ENCODE assay signal across 6 cellular contexts in the genomic region with DNA sequence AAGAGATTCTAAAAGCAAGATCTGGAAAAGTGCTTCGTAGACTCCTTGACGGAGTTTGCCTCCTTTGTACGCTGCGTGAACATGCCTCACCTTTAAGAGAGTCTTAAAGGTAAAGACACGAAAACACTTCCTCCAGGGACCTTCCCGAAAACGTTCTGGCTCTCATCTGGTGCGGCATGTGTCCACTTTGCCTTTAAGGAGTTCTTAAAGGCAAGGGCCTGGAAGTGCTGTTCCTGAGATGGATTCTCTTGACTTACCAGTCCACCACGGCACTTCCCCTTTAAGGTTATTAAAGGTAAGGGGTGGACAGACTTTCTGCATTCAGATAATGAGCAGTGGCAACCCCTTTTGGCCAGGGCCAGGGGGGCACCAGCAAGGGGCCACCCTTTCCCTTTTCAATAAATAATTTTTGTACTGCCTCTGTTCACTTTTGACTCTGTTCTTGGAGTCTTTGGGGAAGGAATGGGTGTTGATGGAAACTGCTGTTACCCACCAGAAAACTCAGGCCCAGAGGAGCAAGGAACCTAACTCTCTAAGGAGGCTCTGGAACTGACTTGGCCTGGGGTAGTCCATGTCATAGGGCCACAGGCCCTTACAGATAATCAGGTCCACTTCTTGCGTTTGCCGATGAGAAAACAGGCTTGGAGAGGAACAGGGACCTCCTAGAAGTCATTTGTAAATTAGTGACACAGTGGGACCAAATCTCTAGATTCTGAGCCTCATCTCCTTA. TPM values are rescaled to one million over a fixed set of nuclear protein-coding genes. Genes with fewer than 3 reads are reported as not detected.
A peak's percentile ranks its signal among the peaks of the same experiment; 100 is the strongest.
DNase-seq lines count a peak whose midpoint lies in the region; ATAC-seq and TF ChIP-seq lines count a peak whose summit lies in the region.

No MANE protein-coding gene starts in this region.

- no peak for TF ChIP-seq CTCF in AG09309 (IDR thresholded peaks at IDR 0.05; ENCODE audit: control insufficient read depth, insufficient read depth, low read depth, low read length, missing control alignments)
- peak in 2 of 6 experiments; percentile 18 to 34 for TF ChIP-seq CTCF in thyroid gland (IDR thresholded peaks at IDR 0.05)

- H3K4me3 ChIP-seq in AG09309 (ENCODE audit: control insufficient read depth, low read depth, low read length) = peak overlapping the region; percentile 42
- peak overlapping the region; percentile 58 for H3K4me3 ChIP-seq in iPS-11a (ENCODE audit: low read depth, low read length)
- H3K4me3 ChIP-seq in thyroid gland (replicated peaks in 1 of 3) = peak overlapping the region in 2 of 3 donors; percentile 22 to 56

- DNase-seq in AG09309 (ENCODE audit: low read depth) = no peak
- peak; percentile 96 for DNase-seq in NCI-H1092 treated with DMSO at 0.1 percent for 48 hours (lab: John Stamatoyannopoulos, UW)
- DNase-seq in activated CD4-positive, alpha-beta T cell treated with anti-CD3 and anti-CD28 coated beads, Interleukin-2, amount 50 U/mL, for 48 hours = peak; percentile 31 to 44
- DNase-seq in thyroid gland = peak; percentile 79 to 81

- no peaks in the 10 kb centered on the region for H3K36me3 ChIP-seq in thyroid gland

- peak overlapping the region; percentile 31 to 84 (median 81) for H3K27ac ChIP-seq in thyroid gland

- intact Hi-C loops in thyroid gland (cut with DNase I) = no loop called here

- H3K27me3 ChIP-seq in thyroid gland = no peaks in the 10 kb centered on the region

- peaks cover 7 to 24% of the 10 kb centered on the region in 2 donors for H3K4me1 ChIP-seq in thyroid gland

- 17 to 24% methylated on average over 11 of the region's 11 CpGs for WGBS in thyroid gland, 2 donors

- H3K9me3 ChIP-seq in thyroid gland = no peaks in the 10 kb centered on the region

- no peak for TF ChIP-seq POLR2A in thyroid gland (IDR thresholded peaks at IDR 0.05)

- peak; percentile 41 for ATAC-seq in GM21390 (IDR thresholded peaks at IDR 0.05; ENCODE audit: unreplicated experiment)

RNA-seq across cellular contexts. Expression of a gene that starts 4.4 kb away (rescaled TPM):
- total RNA-seq in thyroid gland = 1 to 10 TPM in 1 of 4 donors, under 1 TPM in 2, not detected in 1; 0.54 to 1.2 (median 0.89) TPM

RNA-seq across cellular contexts. Expression of a gene that starts 15.9 kb away (rescaled TPM):
- 100 to 1,000 TPM; 107 to 143 (median 121) TPM for total RNA-seq in thyroid gland

RNA-seq across cellular contexts. Expression of a gene that starts 31.5 kb away (rescaled TPM):
- total RNA-seq in thyroid gland = 1,000 to 10,000 TPM in 2 of 4 donors, 100 to 1,000 TPM in 2; 157 to 1,409 (median 683) TPM

RNA-seq across cellular contexts. Expression of a gene that starts 41.8 kb away (rescaled TPM):
- total RNA-seq in thyroid gland = 10 to 100 TPM; 60.7 to 73.8 (median 63.2) TPM

RNA-seq across cellular contexts. Expression of a gene that starts 51.0 kb away (rescaled TPM):
- 100 to 1,000 TPM in 1 of 4 donors, 10 to 100 TPM in 3; 59.7 to 119 (median 88.5) TPM for total RNA-seq in thyroid gland
